Comparison of ENCODE assay signal across 11 cellular contexts in genomic region chr13:40096357-40096911, GRCh38.
DNase-seq lines count a peak whose midpoint lies in the region; ATAC-seq and TF ChIP-seq lines count a peak whose summit lies in the region.
"Had no signal": no experiment of that assay in that cellular context is flagged by ENCODE, and none has a peak within 500 bp of the region (broad histone marks: within the 10 kb centered on the region; RNA-seq: fewer than 3 reads in every experiment).

No MANE protein-coding gene starts in this region.

- H3K27ac ChIP-seq in Karpas-422 (ENCODE audit: low read length) (no peak overlapping the region), esophagus squamous epithelium (no peak overlapping the region)
- H3K27ac ChIP-seq: VCaP had no signal

- H4K20me1 ChIP-seq in Karpas-422 (ENCODE audit: insufficient read depth, low read depth, low read length): no peaks in the 10 kb centered on the region

- peaks cover 12% of the 10 kb centered on the region for H3K4me1 Mint-ChIP-seq in activated B cell treated with CpG ODN at 0.5 μM for 24 hours

- 43 to 53% methylated on average over 4 of the region's 4 CpGs for WGBS in esophagus squamous epithelium, 2 donors

- POLR2A ChIA-PET in activated B cell treated with CpG ODN at 0.5 μM for 24 hours (lab: Charles Lee): interaction anchor here (0.5 kb wide), 1 partner anchor 97 kb away, joined by 3 read pairs; no protein-coding TSS in a partner anchor

- intact Hi-C loops in activated B cell treated with CpG ODN at 0.5 μM for 24 hours (cut with micrococcal nuclease) (no loop called here), esophagus squamous epithelium (cut with DNase I) (no loop called here)

- no peak overlapping the region for H3K4me2 ChIP-seq in Karpas-422 (ENCODE audit: low read depth, low read length, poor library complexity, severe bottlenecking)

- no peaks in the 10 kb centered on the region for H3K9me2 ChIP-seq in Karpas-422 (replicated peaks; ENCODE audit: insufficient read depth, low read length)

- DNase-seq in Karpas-422: peak; percentile 48
- no peak for DNase-seq in activated B cell treated with CpG ODN at 0.5 μM for 24 hours
- DNase-seq in activated effector memory CD4-positive, alpha-beta T cell treated with anti-CD3 and anti-CD28 coated beads, Interleukin-2, amount 50 U/mL, for 16 hours: peak; percentile 75
- DNase-seq in stimulated activated CD4-positive, alpha-beta T cell treated with anti-CD3 and anti-CD28 coated beads, Interleukin-1b, Interleukin-23, amount 100 ng/mL, for 48 hours: peak; percentile 55
- no peak for DNase-seq in esophagus squamous epithelium (lab: John Stamatoyannopoulos, UW)
- DNase-seq in effector CD8-positive, alpha-beta T cell (lab: John Stamatoyannopoulos, UW): no peak
- DNase-seq: occipital lobe, PC-3 had no signal

- H3K27me3 ChIP-seq in Karpas-422 (ENCODE audit: low read length) (no peaks in the 10 kb centered on the region), esophagus squamous epithelium (no peaks in the 10 kb centered on the region)

- H3K36me3 ChIP-seq in Karpas-422 (ENCODE audit: insufficient read depth, low read length): no peaks in the 10 kb centered on the region
- no peaks in the 10 kb centered on the region for H3K36me3 ChIP-seq in esophagus squamous epithelium

- H3K9me3 ChIP-seq in Karpas-422 (ENCODE audit: low read length) (no peaks in the 10 kb centered on the region), esophagus squamous epithelium (peaks cover 0 to 8% (median 0%) of the 10 kb centered on the region in 3 donors)

- no peaks in the 10 kb centered on the region for H3K79me2 ChIP-seq in Karpas-422 (ENCODE audit: low read length)

- no peaks in the 10 kb centered on the region for H3K27me3 Mint-ChIP-seq in activated B cell treated with CpG ODN at 0.5 μM for 24 hours

- no peak overlapping the region for H3K4me3 ChIP-seq in Karpas-422 (ENCODE audit: low read length)
- H3K4me3 ChIP-seq in esophagus squamous epithelium: no peak overlapping the region

- H3K9ac ChIP-seq in Karpas-422 (ENCODE audit: low read length): no peak overlapping the region

- ATAC-seq in activated B cell treated with CpG ODN at 0.5 μM for 24 hours (ENCODE audit: low read depth): peak; percentile 40
- ATAC-seq in HG02571 (IDR thresholded peaks at IDR 0.05; ENCODE audit: unreplicated experiment): no peak
- ATAC-seq in HG03095 (IDR thresholded peaks at IDR 0.05; ENCODE audit: unreplicated experiment): no peak
- ATAC-seq: PC-3 had no signal

- TF ChIP-seq CTCF in activated B cell treated with CpG ODN at 0.5 μM for 24 hours (IDR thresholded peaks at IDR 0.05) (no peak), esophagus squamous epithelium (IDR thresholded peaks at IDR 0.05) (no peak)

- H3K4me3 Mint-ChIP-seq in activated B cell treated with CpG ODN at 0.5 μM for 24 hours: no peak overlapping the region

- CTCF ChIA-PET in activated B cell treated with CpG ODN at 0.5 μM for 24 hours (lab: Charles Lee): interaction anchor here (1.4 kb wide), 1 partner anchor 27 kb away, joined by 3 read pairs; no protein-coding TSS in a partner anchor

- H3K9me3 Mint-ChIP-seq in activated B cell treated with CpG ODN at 0.5 μM for 24 hours: peaks cover 3% of the 10 kb centered on the region

- H2AFZ ChIP-seq in Karpas-422 (ENCODE audit: low read length): no peak overlapping the region

- no peak overlapping the region for H3K27ac Mint-ChIP-seq in activated B cell treated with CpG ODN at 0.5 μM for 24 hours

- peaks cover 14% of the 10 kb centered on the region for H3K4me1 ChIP-seq in Karpas-422 (ENCODE audit: low read length)
- peaks cover 0 to 11% (median 4%) of the 10 kb centered on the region in 3 donors for H3K4me1 ChIP-seq in esophagus squamous epithelium

- no peaks in the 10 kb centered on the region for H3K36me3 Mint-ChIP-seq in activated B cell treated with CpG ODN at 0.5 μM for 24 hours (ENCODE audit: low read depth)

- TF ChIP-seq POLR2A in esophagus squamous epithelium (IDR thresholded peaks at IDR 0.05): no peak

Comparison
In these comparisons a context has a peak if more than half of its experiments do, and no peak if none do; other contexts are left out.
1. DNase-seq: peak in Karpas-422 (single experiment), activated effector memory CD4-positive, alpha-beta T cell treated with anti-CD3 and anti-CD28 coated beads, Interleukin-2, amount 50 U/mL, for 16 hours (single experiment) and stimulated activated CD4-positive, alpha-beta T cell treated with anti-CD3 and anti-CD28 coated beads, Interleukin-1b, Interleukin-23, amount 100 ng/mL, for 48 hours (single experiment); none in activated B cell treated with CpG ODN at 0.5 μM for 24 hours (single experiment), esophagus squamous epithelium (single experiment) and effector CD8-positive, alpha-beta T cell (single experiment).